Comparison of ENCODE assay signal across 8 cellular contexts in genomic region chr1:180533571-180533987, GRCh38. TPM values are rescaled to one million over a fixed set of nuclear protein-coding genes. Genes with fewer than 3 reads are reported as not detected.
DNase-seq lines count a peak whose midpoint lies in the region; ATAC-seq and TF ChIP-seq lines count a peak whose summit lies in the region.

No MANE protein-coding gene starts in this region.

- no peaks in the 10 kb centered on the region for H3K36me3 Mint-ChIP-seq in activated CD4-positive, alpha-beta memory T cell treated with anti-CD3 and anti-CD28 coated beads for 36 hours
- peaks cover 5% of the 10 kb centered on the region for H3K36me3 Mint-ChIP-seq in effector memory CD8-positive, alpha-beta T cell (ENCODE audit: insufficient read depth)
- no peaks in the 10 kb centered on the region for H3K36me3 Mint-ChIP-seq in mesothelial cell of epicardium

- POLR2A ChIA-PET in activated CD4-positive, alpha-beta memory T cell treated with anti-CD3 and anti-CD28 coated beads for 36 hours (lab: Charles Lee), result no interaction called here

- intact Hi-C loops in activated CD4-positive, alpha-beta memory T cell treated with anti-CD3 and anti-CD28 coated beads for 36 hours (cut with micrococcal nuclease), result loop anchor here (1.0 to 10.0 kb wide), 4 partner anchors 99 to 634 kb away; partner anchors contain the start of gene XPR1

- no peak overlapping the region for H3K4me3 Mint-ChIP-seq in activated CD4-positive, alpha-beta memory T cell treated with anti-CD3 and anti-CD28 coated beads for 36 hours
- H3K4me3 Mint-ChIP-seq in effector memory CD8-positive, alpha-beta T cell, result no peak overlapping the region
- H3K4me3 Mint-ChIP-seq in mesothelial cell of epicardium, result no peak overlapping the region

- peak; percentile 73 for ATAC-seq in effector memory CD8-positive, alpha-beta T cell (replicated peaks)
- ATAC-seq in HG02852 (IDR thresholded peaks at IDR 0.05; ENCODE audit: unreplicated experiment), result no peak

- DNase-seq in HK-2 (ENCODE audit: unreplicated experiment) (peak; percentile 69), NCI-H82 treated with DMSO at 0.1 percent for 48 hours (lab: John Stamatoyannopoulos, UW; ENCODE audit: unreplicated experiment) (peak; percentile 74), mesothelial cell of epicardium (ENCODE audit: low spot score in 2 of 2, unreplicated experiment in 2 of 2) (peak; percentile 43 to 69)
- peak; percentile 81 for DNase-seq in activated CD4-positive, alpha-beta memory T cell treated with anti-CD3 and anti-CD28 coated beads for 36 hours
- peak; percentile 52 to 55 (median 53) for DNase-seq in effector memory CD8-positive, alpha-beta T cell
- peak; percentile 44 for DNase-seq in stimulated activated CD8-positive, alpha-beta memory T cell treated with anti-CD3 and anti-CD28 coated beads, Interleukin-7, amount 100 ng/mL, for 24 hours (ENCODE audit: low read depth)

- CTCF ChIA-PET in activated CD4-positive, alpha-beta memory T cell treated with anti-CD3 and anti-CD28 coated beads for 36 hours (lab: Charles Lee), result interaction anchor here (0.6 to 13.3 kb wide), 8 partner anchors 14 to 608 kb away, joined by 3 to 192 read pairs (median 4); no protein-coding TSS in a partner anchor

- no peaks in the 10 kb centered on the region for H3K9me3 Mint-ChIP-seq in activated CD4-positive, alpha-beta memory T cell treated with anti-CD3 and anti-CD28 coated beads for 36 hours
- no peaks in the 10 kb centered on the region for H3K9me3 Mint-ChIP-seq in effector memory CD8-positive, alpha-beta T cell
- H3K9me3 Mint-ChIP-seq in mesothelial cell of epicardium, result no peaks in the 10 kb centered on the region

- no peaks in the 10 kb centered on the region for H3K4me1 Mint-ChIP-seq in activated CD4-positive, alpha-beta memory T cell treated with anti-CD3 and anti-CD28 coated beads for 36 hours (ENCODE audit: low read depth)
- peaks cover 0 to 5% of the 10 kb centered on the region in 2 donors for H3K4me1 Mint-ChIP-seq in effector memory CD8-positive, alpha-beta T cell (ENCODE audit: low read depth in 2 of 2)
- H3K4me1 Mint-ChIP-seq in mesothelial cell of epicardium, result peaks cover 32% of the 10 kb centered on the region

- H3K27ac Mint-ChIP-seq in activated CD4-positive, alpha-beta memory T cell treated with anti-CD3 and anti-CD28 coated beads for 36 hours, result no peak overlapping the region
- H3K27ac Mint-ChIP-seq in effector memory CD8-positive, alpha-beta T cell, result no peak overlapping the region
- H3K27ac Mint-ChIP-seq in mesothelial cell of epicardium, result no peak overlapping the region

- peak; percentile 79 for TF ChIP-seq CTCF in GM12874 (IDR thresholded peaks at IDR 0.05; ENCODE audit: insufficient read depth, low read depth, low read length)
- peak; percentile 68 for TF ChIP-seq CTCF in mesothelial cell of epicardium (IDR thresholded peaks at IDR 0.05; ENCODE audit: unreplicated experiment)

- H3K27me3 Mint-ChIP-seq in activated CD4-positive, alpha-beta memory T cell treated with anti-CD3 and anti-CD28 coated beads for 36 hours, result peaks cover 8% of the 10 kb centered on the region
- peaks cover 26 to 40% of the 10 kb centered on the region in 2 donors for H3K27me3 Mint-ChIP-seq in effector memory CD8-positive, alpha-beta T cell
- no peaks in the 10 kb centered on the region for H3K27me3 Mint-ChIP-seq in mesothelial cell of epicardium (ENCODE audit: low read depth)

RNA-seq across cellular contexts. Expression of gene OVAAL, which starts 25.2 kb away (rescaled TPM):
- total RNA-seq in activated CD4-positive, alpha-beta memory T cell treated with anti-CD3 and anti-CD28 coated beads for 36 hours, result not detected
- not detected in 3 replicates for total RNA-seq in mesothelial cell of epicardium

RNA-seq across cellular contexts. Expression of gene ACBD6, which starts 31.2 kb away (rescaled TPM):
- total RNA-seq in activated CD4-positive, alpha-beta memory T cell treated with anti-CD3 and anti-CD28 coated beads for 36 hours, result 10 to 100 TPM; 36.7 to 40.8 TPM
- total RNA-seq in mesothelial cell of epicardium, result 75.2 to 80.5 TPM (median 77.5 TPM) in 3 replicates
